In genomic region chr3:156682491-156682890, GRCh38 we compare ENCODE assay signal across 1 cellular context.
TF ChIP-seq lines count a peak whose summit lies in the region.

No MANE protein-coding gene starts in this region.

TF ChIP-seq in A549, 52 proteins besides CTCF, POLR2A, EP300 and RAD21:
- TF ChIP-seq HMGXB4 (CRISPR knock-in tag; IDR thresholded peaks at IDR 0.05; ENCODE audit: borderline replicate concordance): no peak
- 0 out of 2 replicates have a peak, but pooled peaks have one; percentile 48 for TF ChIP-seq POLR2AphosphoS2 (conservative IDR thresholded peaks at IDR 0.05; ENCODE audit: low read length)
